8 cellular contexts compared by ENCODE assay signal in the genomic region with DNA sequence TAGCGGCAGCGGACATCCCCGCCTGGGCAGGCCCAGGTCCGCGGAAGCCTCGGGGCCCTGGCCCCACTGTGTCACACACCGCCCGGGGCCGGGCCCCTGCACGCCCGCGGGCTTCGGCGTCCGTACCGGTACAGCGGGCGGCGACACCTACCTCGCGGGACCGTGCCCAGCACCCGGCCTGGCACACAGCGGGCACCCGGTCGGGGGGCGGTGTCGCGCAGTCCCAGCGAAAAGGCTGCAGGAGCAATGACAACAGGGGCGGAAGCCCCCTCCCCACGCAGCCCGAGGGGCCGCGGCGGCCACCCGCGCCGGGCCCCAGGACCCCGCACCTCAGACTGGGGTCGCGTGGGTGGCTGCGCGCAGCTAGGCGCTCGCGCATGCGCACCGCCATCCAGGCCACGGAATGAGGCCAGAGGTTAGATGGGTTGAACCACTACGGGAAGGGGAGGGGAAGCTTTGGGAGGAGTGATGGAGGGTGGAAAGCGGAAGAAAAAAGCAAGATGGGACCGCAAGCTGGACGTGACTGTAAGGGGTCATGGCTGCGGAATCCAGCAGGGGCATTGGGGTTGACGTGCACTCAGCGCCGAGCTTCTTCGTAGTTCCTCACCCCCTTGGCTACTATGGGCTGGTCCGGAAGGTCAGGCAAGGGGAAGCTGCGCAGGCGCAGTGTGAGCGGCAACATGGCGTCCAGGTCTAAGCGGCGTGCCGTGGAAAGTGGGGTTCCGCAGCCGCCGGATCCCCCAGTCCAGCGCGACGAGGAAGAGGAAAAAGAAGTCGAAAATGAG. TPM values are rescaled to one million over a fixed set of nuclear protein-coding genes. Genes with fewer than 3 reads are reported as not detected.
DNase-seq lines count a peak whose midpoint lies in the region; ATAC-seq and TF ChIP-seq lines count a peak whose summit lies in the region.

A gene (plus strand): TSS at position 669 of the 785 bp plus-strand sequence. CDS start 12 bp downstream, at position 681.
A gene (minus strand): TSS at position 381 of the 785 bp plus-strand sequence. CDS start 6,759 bp downstream, outside the sequence.

- TF ChIP-seq CTCF in HFF-Myc (IDR thresholded peaks at IDR 0.05; ENCODE audit: low read depth, low read length, missing control alignments): no peak
- TF ChIP-seq CTCF in gastroesophageal sphincter (IDR thresholded peaks at IDR 0.05): peak in 1 of 4 experiments; percentile 45
- TF ChIP-seq CTCF in neutrophil (IDR thresholded peaks at IDR 0.05): peak; percentile 11
- no peak for TF ChIP-seq CTCF in subcutaneous adipose tissue (IDR thresholded peaks at IDR 0.05; ENCODE audit: low read depth)

- peaks cover 44% of the 10 kb centered on the region for H3K36me3 ChIP-seq in SJSA1
- peaks cover 0 to 21% of the 10 kb centered on the region in 2 donors for H3K36me3 ChIP-seq in gastroesophageal sphincter
- peaks cover 2% of the 10 kb centered on the region for H3K36me3 ChIP-seq in neutrophil

- H3K9me3 ChIP-seq in SJSA1 (replicated peaks): no peaks in the 10 kb centered on the region
- no peaks in the 10 kb centered on the region for H3K9me3 ChIP-seq in gastroesophageal sphincter
- no peaks in the 10 kb centered on the region for H3K9me3 ChIP-seq in neutrophil

- DNase-seq in GM03348 (ENCODE audit: low spot score) (peak; percentile 98), HFF-Myc (ENCODE audit: extremely low read depth, low read depth) (peak; percentile 77), MV-4-11 (lab: John Stamatoyannopoulos, UW) (peak; percentile 90), SJSA1 (ENCODE audit: low read depth in 1 of 2, low spot score in 2 of 2) (peak; percentile 91 to 98)
- DNase-seq in activated naive CD4-positive, alpha-beta T cell (lab: John Stamatoyannopoulos, UW): peak; percentile 80 to 84 (median 82)

- H3K4me3 ChIP-seq in HFF-Myc (replicated peaks; ENCODE audit: low read depth, low read length): peak within 1 kb of the TSS; percentile 97
- peak within 1 kb of the TSS; percentile 96 for H3K4me3 ChIP-seq in SJSA1
- peak within 1 kb of the TSS; percentile 68 to 75 for H3K4me3 ChIP-seq in gastroesophageal sphincter
- peak within 1 kb of the TSS; percentile 94 to 100 for H3K4me3 ChIP-seq in neutrophil (ENCODE audit: low read depth in 1 of 2, low read length in 1 of 2)

- WGBS in gastroesophageal sphincter (ENCODE audit: low coverage in 1 of 2), 2 donors: 0 to 1% methylated on average over 18 to 23 of the region's 74 CpGs

- TF ChIP-seq POLR2A in gastroesophageal sphincter (IDR thresholded peaks at IDR 0.05): peak; percentile 42 to 58

- peak; percentile 96 for ATAC-seq in gastroesophageal sphincter

- TF ChIP-seq EP300 in gastroesophageal sphincter (IDR thresholded peaks at IDR 0.05): no peak

- H3K4me1 ChIP-seq in SJSA1 (replicated peaks) (peaks cover 15% of the 10 kb centered on the region), gastroesophageal sphincter (peaks cover 0 to 48% (median 25%) of the 10 kb centered on the region in 3 donors), neutrophil (ENCODE audit: control insufficient read depth in 1 of 2, insufficient read depth in 1 of 2, low read depth in 1 of 2, low read length in 1 of 2) (peaks cover 23 to 24% of the 10 kb centered on the region in 2 experiments)

- H3K27me3 ChIP-seq in SJSA1 (replicated peaks) (no peaks in the 10 kb centered on the region), gastroesophageal sphincter (no peaks in the 10 kb centered on the region), neutrophil (no peaks in the 10 kb centered on the region)

- H3K27ac ChIP-seq in SJSA1 (peak within 1 kb of the TSS; percentile 98), gastroesophageal sphincter (peak within 1 kb of the TSS; percentile 48 to 91 (median 86)), neutrophil (peak within 1 kb of the TSS; percentile 90)

RNA-seq across cellular contexts. Expression of the first gene that starts in this region (rescaled TPM):
- total RNA-seq in SJSA1 (2014; rRNA removed; shearing (Covaris generic)): 122 and 160 TPM in 2 replicates
- 10 to 100 TPM; 38.6 to 59.2 (median 50.3) TPM for total RNA-seq in gastroesophageal sphincter
- 10 to 100 TPM; 33.7 to 82.5 (median 45.9) TPM for total RNA-seq in subcutaneous adipose tissue

RNA-seq across cellular contexts. Expression of the second gene that starts in this region (rescaled TPM):
- 93.6 and 136 TPM in 2 replicates for total RNA-seq in SJSA1 (2014; rRNA removed; shearing (Covaris generic))
- total RNA-seq in gastroesophageal sphincter (10 to 100 TPM; 25.3 to 64.0 (median 39.1) TPM), subcutaneous adipose tissue (10 to 100 TPM; 26.2 to 48.8 (median 46.6) TPM)

Comparison
In these comparisons a context has a peak if more than half of its experiments do, and no peak if none do; other contexts are left out.
1. Peak in every context shown above with its lines: DNase-seq, ATAC-seq, H3K4me3 ChIP-seq and H3K27ac ChIP-seq.